In the genomic region with DNA sequence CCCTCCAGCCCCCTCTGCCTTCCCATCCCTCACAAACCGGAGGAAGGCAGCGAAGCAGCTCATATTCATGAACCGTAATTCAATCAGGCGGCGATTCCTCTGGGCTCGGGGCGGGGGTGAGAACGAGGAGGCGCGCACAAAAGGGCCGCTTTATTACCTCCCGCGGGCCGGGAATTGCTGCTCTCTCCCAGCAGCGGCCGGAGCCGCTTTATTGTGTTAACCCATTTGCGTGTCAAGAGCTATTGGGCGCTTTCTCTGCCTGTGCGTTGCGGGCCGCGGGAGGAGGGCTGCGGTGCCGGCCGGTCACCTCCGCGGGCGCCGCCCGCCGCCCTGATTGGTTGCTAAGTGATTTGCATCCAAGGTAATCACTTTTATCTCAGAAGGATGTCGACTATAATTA, we compare ENCODE assay signal across 1 cellular context.
TF ChIP-seq lines count a peak whose summit lies in the region.

No MANE protein-coding gene starts in this region.

TF ChIP-seq in HEK293, 187 proteins besides CTCF, POLR2A, EP300 and RAD21 (continued from another document):
- TF ChIP-seq, protein P1, sequence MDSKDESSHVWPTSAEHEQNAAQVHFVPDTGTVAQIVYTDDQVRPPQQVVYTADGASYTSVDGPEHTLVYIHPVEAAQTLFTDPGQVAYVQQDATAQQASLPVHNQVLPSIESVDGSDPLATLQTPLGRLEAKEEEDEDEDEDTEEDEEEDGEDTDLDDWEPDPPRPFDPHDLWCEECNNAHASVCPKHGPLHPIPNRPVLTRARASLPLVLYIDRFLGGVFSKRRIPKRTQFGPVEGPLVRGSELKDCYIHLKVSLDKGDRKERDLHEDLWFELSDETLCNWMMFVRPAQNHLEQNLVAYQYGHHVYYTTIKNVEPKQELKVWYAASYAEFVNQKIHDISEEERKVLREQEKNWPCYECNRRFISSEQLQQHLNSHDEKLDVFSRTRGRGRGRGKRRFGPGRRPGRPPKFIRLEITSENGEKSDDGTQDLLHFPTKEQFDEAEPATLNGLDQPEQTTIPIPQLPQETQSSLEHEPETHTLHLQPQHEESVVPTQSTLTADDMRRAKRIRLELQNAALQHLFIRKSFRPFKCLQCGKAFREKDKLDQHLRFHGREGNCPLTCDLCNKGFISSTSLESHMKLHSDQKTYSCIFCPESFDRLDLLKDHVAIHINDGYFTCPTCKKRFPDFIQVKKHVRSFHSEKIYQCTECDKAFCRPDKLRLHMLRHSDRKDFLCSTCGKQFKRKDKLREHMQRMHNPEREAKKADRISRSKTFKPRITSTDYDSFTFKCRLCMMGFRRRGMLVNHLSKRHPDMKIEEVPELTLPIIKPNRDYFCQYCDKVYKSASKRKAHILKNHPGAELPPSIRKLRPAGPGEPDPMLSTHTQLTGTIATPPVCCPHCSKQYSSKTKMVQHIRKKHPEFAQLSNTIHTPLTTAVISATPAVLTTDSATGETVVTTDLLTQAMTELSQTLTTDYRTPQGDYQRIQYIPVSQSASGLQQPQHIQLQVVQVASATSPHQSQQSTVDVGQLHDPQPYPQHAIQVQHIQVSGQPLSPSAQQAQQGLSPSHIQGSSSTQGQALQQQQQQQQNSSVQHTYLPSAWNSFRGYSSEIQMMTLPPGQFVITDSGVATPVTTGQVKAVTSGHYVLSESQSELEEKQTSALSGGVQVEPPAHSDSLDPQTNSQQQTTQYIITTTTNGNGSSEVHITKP (tag by site-specific recombination; IDR thresholded peaks at IDR 0.05), result 0 out of 2 replicates have a peak, but pooled peaks have one; percentile 21
- no peak for TF ChIP-seq ZNF654 (tag by site-specific recombination; IDR thresholded peaks at IDR 0.05; ENCODE audit: low read depth)
- peak; percentile 48 for TF ChIP-seq ZNF341 (tag by site-specific recombination; IDR thresholded peaks at IDR 0.05; ENCODE audit: low read depth)
- peak; percentile 59; the same call in 1 of the 2 replicates for TF ChIP-seq ZBTB17 (tag by site-specific recombination; IDR thresholded peaks at IDR 0.05)
- TF ChIP-seq TRIM28 (IDR thresholded peaks at IDR 0.05; ENCODE audit: borderline replicate concordance, low read length), result no peak
- peak; percentile 73 for TF ChIP-seq ZBTB8A (tag by site-specific recombination; IDR thresholded peaks at IDR 0.05)
- TF ChIP-seq, protein P2, sequence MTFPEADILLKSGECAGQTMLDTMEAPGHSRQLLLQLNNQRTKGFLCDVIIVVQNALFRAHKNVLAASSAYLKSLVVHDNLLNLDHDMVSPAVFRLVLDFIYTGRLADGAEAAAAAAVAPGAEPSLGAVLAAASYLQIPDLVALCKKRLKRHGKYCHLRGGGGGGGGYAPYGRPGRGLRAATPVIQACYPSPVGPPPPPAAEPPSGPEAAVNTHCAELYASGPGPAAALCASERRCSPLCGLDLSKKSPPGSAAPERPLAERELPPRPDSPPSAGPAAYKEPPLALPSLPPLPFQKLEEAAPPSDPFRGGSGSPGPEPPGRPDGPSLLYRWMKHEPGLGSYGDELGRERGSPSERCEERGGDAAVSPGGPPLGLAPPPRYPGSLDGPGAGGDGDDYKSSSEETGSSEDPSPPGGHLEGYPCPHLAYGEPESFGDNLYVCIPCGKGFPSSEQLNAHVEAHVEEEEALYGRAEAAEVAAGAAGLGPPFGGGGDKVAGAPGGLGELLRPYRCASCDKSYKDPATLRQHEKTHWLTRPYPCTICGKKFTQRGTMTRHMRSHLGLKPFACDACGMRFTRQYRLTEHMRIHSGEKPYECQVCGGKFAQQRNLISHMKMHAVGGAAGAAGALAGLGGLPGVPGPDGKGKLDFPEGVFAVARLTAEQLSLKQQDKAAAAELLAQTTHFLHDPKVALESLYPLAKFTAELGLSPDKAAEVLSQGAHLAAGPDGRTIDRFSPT (tag by site-specific recombination; IDR thresholded peaks at IDR 0.05), result no peak
- TF ChIP-seq ZNF121 (tag by site-specific recombination; IDR thresholded peaks at IDR 0.05), result no peak
- peak; percentile 19; the same call in 1 of the 2 replicates for TF ChIP-seq ZIC2 (tag by site-specific recombination; IDR thresholded peaks at IDR 0.05)
- 0 out of 2 replicates have a peak, but pooled peaks have one; percentile 44 for TF ChIP-seq ZSCAN30 (tag by site-specific recombination; IDR thresholded peaks at IDR 0.05)
- TF ChIP-seq ZNF792 (tag by site-specific recombination; IDR thresholded peaks at IDR 0.05), result no peak
- TF ChIP-seq, protein P3, sequence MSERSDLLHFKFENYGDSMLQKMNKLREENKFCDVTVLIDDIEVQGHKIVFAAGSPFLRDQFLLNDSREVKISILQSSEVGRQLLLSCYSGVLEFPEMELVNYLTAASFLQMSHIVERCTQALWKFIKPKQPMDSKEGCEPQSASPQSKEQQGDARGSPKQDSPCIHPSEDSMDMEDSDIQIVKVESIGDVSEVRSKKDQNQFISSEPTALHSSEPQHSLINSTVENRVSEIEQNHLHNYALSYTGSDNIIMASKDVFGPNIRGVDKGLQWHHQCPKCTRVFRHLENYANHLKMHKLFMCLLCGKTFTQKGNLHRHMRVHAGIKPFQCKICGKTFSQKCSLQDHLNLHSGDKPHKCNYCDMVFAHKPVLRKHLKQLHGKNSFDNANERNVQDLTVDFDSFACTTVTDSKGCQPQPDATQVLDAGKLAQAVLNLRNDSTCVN (tag by site-specific recombination; optimal IDR thresholded peaks at IDR 0.05), result peak; percentile 42
- TF ChIP-seq BCL11B (tag by site-specific recombination; IDR thresholded peaks at IDR 0.05; ENCODE audit: low read depth), result no peak
TF ChIP-seq in HEK293: peak in this region for 18.
